Comparison of ENCODE assay signal across 8 cellular contexts in the genomic region with DNA sequence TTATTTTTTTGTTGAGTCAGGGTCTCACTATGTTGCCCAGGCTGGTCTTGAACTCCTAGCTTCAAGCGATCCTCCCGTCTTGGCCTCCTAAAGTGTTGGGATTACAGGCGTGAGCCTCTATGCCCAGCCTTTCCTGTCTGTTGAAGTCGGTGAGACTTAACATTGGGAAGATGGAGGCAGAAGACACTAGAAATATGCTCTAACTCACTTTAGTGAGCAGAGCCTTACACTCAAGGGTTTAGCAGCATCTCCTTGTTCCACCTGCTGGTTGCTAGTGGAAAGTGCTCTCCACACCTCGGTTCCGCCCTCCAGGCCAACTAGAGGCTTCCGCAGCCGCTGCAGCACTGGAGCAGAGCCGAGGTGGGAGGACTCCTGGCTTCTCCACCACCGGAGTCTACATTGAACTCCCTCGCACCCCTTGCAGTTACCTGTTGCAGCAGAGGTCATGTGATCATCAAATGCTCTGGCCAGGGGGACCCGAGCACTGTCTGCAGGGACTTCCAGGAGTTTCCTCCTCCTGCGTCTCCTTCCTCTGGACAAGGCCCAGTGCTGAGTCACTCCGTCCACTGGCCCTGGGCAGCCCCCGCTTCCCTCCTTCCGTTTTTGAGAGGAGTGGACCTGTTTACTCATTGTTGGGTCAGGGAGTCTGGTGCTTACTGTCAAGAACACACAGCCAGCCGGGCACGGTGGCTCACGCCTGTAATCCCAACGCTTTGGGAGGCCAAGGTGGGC. TPM values are rescaled to one million over a fixed set of nuclear protein-coding genes. Genes with fewer than 3 reads are reported as not detected.
A peak's percentile ranks its signal among the peaks of the same experiment; 100 is the strongest.
DNase-seq lines count a peak whose midpoint lies in the region; ATAC-seq and TF ChIP-seq lines count a peak whose summit lies in the region.

No MANE protein-coding gene starts in this region.

- no peak overlapping the region for H3K9ac ChIP-seq in endodermal cell (ENCODE audit: extremely low read depth, low read length, poor library complexity, severe bottlenecking)

- 59 to 71% methylated on average over 16 to 20 of the region's 20 CpGs for WGBS in endodermal cell (ENCODE audit: insufficient coverage in 1 of 2, insufficient read length in 1 of 2), 2 experiments

- no peaks in the 10 kb centered on the region for H3K9me3 Mint-ChIP-seq in endodermal cell

- peak; percentile 62 for TF ChIP-seq CTCF in AG04450 (IDR thresholded peaks at IDR 0.05; ENCODE audit: low read depth, low read length)
- TF ChIP-seq CTCF in endodermal cell (conservative IDR thresholded peaks at IDR 0.05): peak; percentile 86

- H3K4me1 ChIP-seq in endodermal cell (ENCODE audit: control insufficient read depth, insufficient read depth, low read length): peaks cover 3% of the 10 kb centered on the region

- H3K36me3 Mint-ChIP-seq in endodermal cell (ENCODE audit: low read depth): no peaks in the 10 kb centered on the region

- H3K27ac ChIP-seq in AG04450 (ENCODE audit: low read depth, low read length): no peak overlapping the region
- H3K27ac ChIP-seq in endodermal cell (ENCODE audit: low read depth, low read length): no peak overlapping the region

- H3K9me3 ChIP-seq in AG04450 (ENCODE audit: control insufficient read depth, insufficient read depth, low read length) (no peaks in the 10 kb centered on the region; the same call in 1 of the 2 replicates), endodermal cell (ENCODE audit: control insufficient read depth, low read length) (no peaks in the 10 kb centered on the region)

- H3K4me1 Mint-ChIP-seq in endodermal cell: peaks cover 6% of the 10 kb centered on the region

- no peaks in the 10 kb centered on the region for H3K27me3 ChIP-seq in AG04450 (ENCODE audit: control insufficient read depth, insufficient read depth, low read length)
- no peaks in the 10 kb centered on the region for H3K27me3 ChIP-seq in endodermal cell (ENCODE audit: control insufficient read depth, insufficient read depth, low read length, poor library complexity, severe bottlenecking)

- CTCF ChIA-PET in AG04450 (lab: Charles Lee): no interaction called here

- H3K27ac Mint-ChIP-seq in endodermal cell: peak overlapping the region; percentile 64

- DNase-seq in AG04450 (ENCODE audit: low read depth, low spot score): peak; percentile 37
- peak; percentile 65 for DNase-seq in NCI-H82 treated with DMSO at 0.1 percent for 48 hours (lab: John Stamatoyannopoulos, UW; ENCODE audit: unreplicated experiment)
- DNase-seq in activated CD8-positive, alpha-beta memory T cell treated with anti-CD3 and anti-CD28 coated beads for 24 hours: peak; percentile 86
- DNase-seq in endodermal cell: peak; percentile 97
- DNase-seq in mucosa of gallbladder (ENCODE audit: low spot score): peak; percentile 76
- DNase-seq in stimulated activated CD8-positive, alpha-beta memory T cell treated with anti-CD3 and anti-CD28 coated beads, Interleukin-4, amount 100 ng/mL, for 4 hours (ENCODE audit: low read depth in 2 of 2, low spot score in 1 of 2): peak; percentile 47 to 52

- no peaks in the 10 kb centered on the region for H3K36me3 ChIP-seq in endodermal cell (ENCODE audit: control insufficient read depth, insufficient read depth, low read length)

- ATAC-seq in GM18519 (IDR thresholded peaks at IDR 0.05; ENCODE audit: low FRiP score, unreplicated experiment) (peak; percentile 65), HG03108 (IDR thresholded peaks at IDR 0.05; ENCODE audit: unreplicated experiment) (peak; percentile 89)

- H3K4me3 Mint-ChIP-seq in endodermal cell: no peak overlapping the region

- no peak overlapping the region for H3K4me3 ChIP-seq in AG04450 (ENCODE audit: low read depth, low read length)
- no peak overlapping the region for H3K4me3 ChIP-seq in endodermal cell (ENCODE audit: low read length)

- POLR2A ChIA-PET in AG04450 (lab: Yijun Ruan, JAX): no interaction called here

- H3K27me3 Mint-ChIP-seq in endodermal cell (ENCODE audit: insufficient read depth): no peaks in the 10 kb centered on the region

RNA-seq across cellular contexts. Expression of gene HVCN1, which starts 9.4 kb away (rescaled TPM):
- polyA plus RNA-seq in AG04450 (2011; rRNA removed): 6.5 and 6.9 TPM in 2 replicates
- 3.0 and 3.3 TPM in 2 replicates for polyA minus RNA-seq in AG04450 (2011; rRNA and poly(A)+ RNA removed)
- total RNA-seq in endodermal cell (1 to 10 TPM; 8.8 to 9.5 TPM), mucosa of gallbladder (7.1 TPM)
- 9.3 TPM for polyA plus RNA-seq in endodermal cell (2013, experiment 1 of 2)
- 7.7 TPM for polyA plus RNA-seq in endodermal cell (2013, experiment 2 of 2)

RNA-seq across cellular contexts. Expression of gene PPP1CC, which starts 44.4 kb away (rescaled TPM):
- polyA plus RNA-seq in AG04450 (2011; rRNA removed): 112 and 167 TPM in 2 replicates
- polyA minus RNA-seq in AG04450 (2011; rRNA and poly(A)+ RNA removed): 66.0 and 90.2 TPM in 2 replicates
- total RNA-seq in endodermal cell: 100 to 1,000 TPM; 179 to 201 TPM
- 278 TPM for polyA plus RNA-seq in endodermal cell (2013, experiment 1 of 2)
- 253 TPM for polyA plus RNA-seq in endodermal cell (2013, experiment 2 of 2)
- total RNA-seq in mucosa of gallbladder: 101 TPM

Comparison
In these comparisons a context has a peak if more than half of its experiments do, and no peak if none do; other contexts are left out.
1. DNase-seq: peak in every context shown above with its lines; median percentile 97 in endodermal cell; 86 in activated CD8-positive, alpha-beta memory T cell treated with anti-CD3 and anti-CD28 coated beads for 24 hours; 76 in mucosa of gallbladder; 65 in NCI-H82 treated with DMSO at 0.1 percent for 48 hours; 50 in stimulated activated CD8-positive, alpha-beta memory T cell treated with anti-CD3 and anti-CD28 coated beads, Interleukin-4, amount 100 ng/mL, for 4 hours; 37 in AG04450.